ENCODE assay signal across 8 cellular contexts in genomic region chrX:43654431-43655150, GRCh38. TPM values are rescaled to one million over a fixed set of nuclear protein-coding genes. Genes with fewer than 3 reads are reported as not detected.
DNase-seq lines count a peak whose midpoint lies in the region; ATAC-seq and TF ChIP-seq lines count a peak whose summit lies in the region.

No MANE protein-coding gene starts in this region.

- H3K36me3 Mint-ChIP-seq in Caco-2 (ENCODE audit: insufficient read depth, unreplicated experiment), result no peaks in the 10 kb centered on the region
- no peaks in the 10 kb centered on the region for H3K36me3 Mint-ChIP-seq in activated T-cell treated with anti-CD3 and anti-CD28 coated beads, Interleukin-2, amount 50 U/mL, for 24 hours (ENCODE audit: low read depth)

- no peaks in the 10 kb centered on the region for H3K27me3 Mint-ChIP-seq in Caco-2 (ENCODE audit: insufficient read depth, unreplicated experiment)
- peaks cover 42% of the 10 kb centered on the region for H3K27me3 Mint-ChIP-seq in activated T-cell treated with anti-CD3 and anti-CD28 coated beads, Interleukin-2, amount 50 U/mL, for 24 hours

- H3K9ac ChIP-seq in HUES6 (ENCODE audit: low read length), result peak overlapping the region; percentile 98
- H3K9ac ChIP-seq in OCI-LY3 (ENCODE audit: low read length), result peak overlapping the region; percentile 78

- H3K27me3 ChIP-seq in Caco-2 (replicated peaks; ENCODE audit: control insufficient read depth, insufficient read depth, low read length) (no peaks in the 10 kb centered on the region), HUES6 (ENCODE audit: control insufficient read depth, insufficient read depth, low read length) (peaks cover 12% of the 10 kb centered on the region; the same call in 1 of the 2 replicates), OCI-LY3 (ENCODE audit: low read depth, low read length) (no peaks in the 10 kb centered on the region)

- H3K27ac ChIP-seq in HUES6 (ENCODE audit: low read depth, low read length) (peak overlapping the region; percentile 99), OCI-LY3 (ENCODE audit: low read length) (peak overlapping the region; percentile 64)

- no peaks in the 10 kb centered on the region for H3K9me3 Mint-ChIP-seq in Caco-2 (ENCODE audit: unreplicated experiment)
- H3K9me3 Mint-ChIP-seq in activated T-cell treated with anti-CD3 and anti-CD28 coated beads, Interleukin-2, amount 50 U/mL, for 24 hours, result no peaks in the 10 kb centered on the region

- no peaks in the 10 kb centered on the region for H4K20me1 ChIP-seq in OCI-LY3 (ENCODE audit: insufficient read depth, low read length)

- no TSS peak for BruUV-seq in Caco-2 (replicated peaks; lab: Mats Ljungman, UMichigan)

- no peaks in the 10 kb centered on the region for H3K36me3 ChIP-seq in Caco-2 (ENCODE audit: control insufficient read depth, insufficient read depth, low read length)
- no peaks in the 10 kb centered on the region for H3K36me3 ChIP-seq in HUES6 (ENCODE audit: control insufficient read depth, insufficient read depth, low read length)
- no peaks in the 10 kb centered on the region for H3K36me3 ChIP-seq in OCI-LY3 (replicated peaks; ENCODE audit: low read depth, low read length)
- H3K36me3 ChIP-seq in mucosa of descending colon (ENCODE audit: low read depth), result no peaks in the 10 kb centered on the region

- peak overlapping the region; percentile 94 for H3K27ac Mint-ChIP-seq in Caco-2 (ENCODE audit: unreplicated experiment)
- H3K27ac Mint-ChIP-seq in activated T-cell treated with anti-CD3 and anti-CD28 coated beads, Interleukin-2, amount 50 U/mL, for 24 hours, result peak overlapping the region; percentile 98

- no peaks in the 10 kb centered on the region for H3K4me1 Mint-ChIP-seq in Caco-2 (ENCODE audit: low read depth, unreplicated experiment)
- peaks cover 6% of the 10 kb centered on the region for H3K4me1 Mint-ChIP-seq in activated T-cell treated with anti-CD3 and anti-CD28 coated beads, Interleukin-2, amount 50 U/mL, for 24 hours (ENCODE audit: low read depth)

- intact Hi-C loops in Caco-2 (cut with micrococcal nuclease; ENCODE audit: unreplicated experiment) (loop anchor here (5.0 to 10.0 kb wide), 3 partner anchors 50 to 98 kb away; no protein-coding TSS in a partner anchor), mucosa of descending colon (cut with DNase I, micrococcal nuclease) (loop anchor here in 1 of 2 donors (5.0 kb wide), 1 partner anchor 92 kb away; no protein-coding TSS in a partner anchor)

- H3K79me2 ChIP-seq in OCI-LY3 (ENCODE audit: low read length), result no peaks in the 10 kb centered on the region

- ATAC-seq in GM21515 (IDR thresholded peaks at IDR 0.05; ENCODE audit: unreplicated experiment) (peak; percentile 99), mucosa of descending colon (peak; percentile 94)

- H2AFZ ChIP-seq in OCI-LY3 (ENCODE audit: low read depth, low read length), result peak overlapping the region; percentile 71; the same call in 1 of the 2 replicates

- POLR2A ChIA-PET in Caco-2 (lab: Charles Lee), result no interaction called here

- peak in 1 of 2 experiments; percentile 33 for TF ChIP-seq CTCF in Caco-2 (IDR thresholded peaks at IDR 0.05; ENCODE audit: insufficient read depth in 1 of 2, low read depth in 1 of 2, low read length in 1 of 2, severe bottlenecking in 1 of 2, unreplicated experiment in 1 of 2)
- TF ChIP-seq CTCF in OCI-LY3 (IDR thresholded peaks at IDR 0.05; ENCODE audit: low read depth, low read length), result no peak
- TF ChIP-seq CTCF in epithelial cell of proximal tubule (conservative IDR thresholded peaks at IDR 0.05; ENCODE audit: low read depth, low read length), result peak; percentile 28
- TF ChIP-seq CTCF in mucosa of descending colon (IDR thresholded peaks at IDR 0.05), result no peak

- CTCF ChIA-PET in Caco-2 (lab: Charles Lee), result no interaction called here

- H3K4me2 ChIP-seq in OCI-LY3 (ENCODE audit: low read length), result peak overlapping the region; percentile 71

- peak overlapping the region; percentile 46 for H3K4me3 ChIP-seq in Caco-2 (ENCODE audit: low read depth, low read length)
- H3K4me3 ChIP-seq in HUES6 (ENCODE audit: low read depth, low read length), result peak overlapping the region; percentile 71
- peak overlapping the region; percentile 85 for H3K4me3 ChIP-seq in OCI-LY3 (ENCODE audit: low read length)
- peak overlapping the region; percentile 80 for H3K4me3 ChIP-seq in epithelial cell of proximal tubule (ENCODE audit: low read depth, low read length)
- H3K4me3 ChIP-seq in mucosa of descending colon, result peak overlapping the region; percentile 44

- H3K9me3 ChIP-seq in Caco-2 (no peaks in the 10 kb centered on the region), HUES6 (ENCODE audit: control insufficient read depth, insufficient read depth, low read depth, low read length) (no peaks in the 10 kb centered on the region), OCI-LY3 (ENCODE audit: insufficient read depth, low read length) (no peaks in the 10 kb centered on the region), mucosa of descending colon (no peaks in the 10 kb centered on the region)

- H3K4me1 ChIP-seq in Caco-2 (no peaks in the 10 kb centered on the region), HUES6 (ENCODE audit: control insufficient read depth, insufficient read depth, low read length) (peaks cover 9% of the 10 kb centered on the region; the same call in 1 of the 2 replicates), OCI-LY3 (ENCODE audit: low read length) (0 out of 2 replicates have a peak, but pooled peaks cover 3% of the 10 kb centered on the region), mucosa of descending colon (ENCODE audit: low read depth) (no peaks in the 10 kb centered on the region)

- DNase-seq in Caco-2, result peak; percentile 92
- peak; percentile 88 for DNase-seq in activated T-cell treated with anti-CD3 and anti-CD28 coated beads, Interleukin-2, amount 50 U/mL, for 24 hours
- peak; percentile 46 for DNase-seq in epithelial cell of proximal tubule (ENCODE audit: low read depth)
- DNase-seq in mucosa of descending colon, result peak; percentile 93 to 94 (median 94)
- peak; percentile 56 to 65 for DNase-seq in stimulated activated CD8-positive, alpha-beta memory T cell treated with anti-CD3 and anti-CD28 coated beads, Interleukin-4, amount 100 ng/mL, for 1 hour (ENCODE audit: low read depth in 2 of 2, low spot score in 1 of 2)

- peak overlapping the region; percentile 73 for H3K4me3 Mint-ChIP-seq in Caco-2 (ENCODE audit: unreplicated experiment)
- peak overlapping the region; percentile 82 for H3K4me3 Mint-ChIP-seq in activated T-cell treated with anti-CD3 and anti-CD28 coated beads, Interleukin-2, amount 50 U/mL, for 24 hours

RNA-seq across cellular contexts. Expression of gene MAOA, which starts 1.5 kb away (rescaled TPM):
- 0.25 and 0.74 TPM in 2 replicates for total RNA-seq in Caco-2 (2022)
- total RNA-seq in epithelial cell of proximal tubule, result 3.5 and 4.3 TPM in 2 replicates
- 100 to 1,000 TPM; 270 to 401 (median 390) TPM for total RNA-seq in mucosa of descending colon

Comparison
In these comparisons a context has a peak if more than half of its experiments do, and no peak if none do; other contexts are left out.
1. Peak in every context shown above with its lines: DNase-seq, ATAC-seq, H3K4me3 ChIP-seq and H3K27ac ChIP-seq.
2. RNA of gene MAOA, which starts 1.5 kb away (total RNA-seq): 270 to 401 TPM in mucosa of descending colon; 3.5 to 4.3 TPM in epithelial cell of proximal tubule and 0.25 to 0.74 TPM in Caco-2; every median in the first group is over 10 times any median in the second.